1 cellular context compared by ENCODE assay signal in genomic region chr1:26597629-26598039, GRCh38.
TF ChIP-seq lines count a peak whose summit lies in the region.

No MANE protein-coding gene starts in this region.

TF ChIP-seq in HepG2, 621 proteins besides CTCF, POLR2A, EP300 and RAD21 (continued from another document):
- TF ChIP-seq ZNF687 (CRISPR knock-in tag; IDR thresholded peaks at IDR 0.05) (no peak), ZNF652 (CRISPR knock-in tag; IDR thresholded peaks at IDR 0.05; ENCODE audit: borderline replicate concordance, low read depth) (no peak), TARDBP (CRISPR knock-in tag; IDR thresholded peaks at IDR 0.05) (no peak), SMC3 (IDR thresholded peaks at IDR 0.05; ENCODE audit: low read length) (0 out of 2 replicates have a peak, but pooled peaks have one; percentile 18)
